Comparison of ENCODE assay signal across 8 cellular contexts in genomic region chr11:96342971-96343711, GRCh38. TPM values are rescaled to one million over a fixed set of nuclear protein-coding genes. Genes with fewer than 3 reads are reported as not detected.
DNase-seq lines count a peak whose midpoint lies in the region; ATAC-seq and TF ChIP-seq lines count a peak whose summit lies in the region.

MAML2 (minus strand) TSS chr11:96343195; CDS start chr11:96341895, 1,300 bp downstream.

- H3K36me3 ChIP-seq in BJ (ENCODE audit: control insufficient read depth, insufficient read depth, low read length) (no peaks in the 10 kb centered on the region), left lung (no peaks in the 10 kb centered on the region)

- H3K27me3 ChIP-seq in BJ (ENCODE audit: control insufficient read depth, insufficient read depth, low read length) (no peaks in the 10 kb centered on the region), left lung (no peaks in the 10 kb centered on the region)

- H3K9me3 ChIP-seq in left lung: no peaks in the 10 kb centered on the region

- H3K4me3 ChIP-seq in BJ (ENCODE audit: low read depth, low read length) (peak within 1 kb of the TSS; percentile 74), left lung (peak within 1 kb of the TSS; percentile 60 to 70)

- peak; percentile 46 for DNase-seq in BJ (ENCODE audit: low read depth)
- peak; percentile 91 for DNase-seq in NCI-H526 treated with DMSO at 0.1 percent for 48 hours (lab: John Stamatoyannopoulos, UW)
- DNase-seq in activated CD4-positive, alpha-beta T cell treated with anti-CD3 and anti-CD28 coated beads, Interleukin-2, amount 50 U/mL, for 1 hour: peak; percentile 88
- DNase-seq in dedifferentiated amniotic fluid mesenchymal stem cell (ENCODE audit: extremely low spot score): peak; percentile 96
- DNase-seq in left lung: peak; percentile 96 to 97
- DNase-seq in stimulated activated CD4-positive, alpha-beta T cell treated with anti-CD3 and anti-CD28 coated beads, Interleukin-2, amount 100 ng/mL, for 4 hours (ENCODE audit: low read depth): peak; percentile 93

- H3K27ac ChIP-seq in left lung: peak within 1 kb of the TSS; percentile 85 to 88

- peak; percentile 96 for TF ChIP-seq CTCF in BJ (IDR thresholded peaks at IDR 0.05; ENCODE audit: insufficient read depth, low read depth, low read length)
- peak; percentile 94 to 98 for TF ChIP-seq CTCF in left lung (IDR thresholded peaks at IDR 0.05)

- ATAC-seq in GM19324 (IDR thresholded peaks at IDR 0.05; ENCODE audit: low FRiP score, unreplicated experiment) (peak; percentile 77), HG03460 (IDR thresholded peaks at IDR 0.05; ENCODE audit: unreplicated experiment) (peak; percentile 72), left lung (peak; percentile 92)

- CTCF ChIA-PET in BJ (lab: Yijun Ruan, JAX): interaction anchor here (0.5 to 4.5 kb wide), 85 partner anchors 8 to 552 kb away, joined by 3 to 46 read pairs (median 4); partner anchors contain the start of genes CCDC82 and JRKL

- intact Hi-C loops in left lung (cut with DNase I): loop anchor here in 1 of 2 donors (10.0 kb wide), 1 partner anchor 288 kb away; no protein-coding TSS in a partner anchor

- POLR2A ChIA-PET in BJ (lab: Charles Lee): interaction anchor here (0.5 to 0.7 kb wide), 6 partner anchors 11 to 1554 kb away, joined by 3 to 9 read pairs (median 4); no protein-coding TSS in a partner anchor

- H3K4me1 ChIP-seq in left lung: peaks cover 18 to 46% of the 10 kb centered on the region in 2 donors

RNA-seq across cellular contexts. Expression of gene MAML2, which starts in this region (rescaled TPM):
- 20.5 and 22.0 TPM in 2 replicates for polyA plus RNA-seq in BJ (2011; rRNA removed)
- polyA minus RNA-seq in BJ (2011; rRNA and poly(A)+ RNA removed): 32.1 and 44.8 TPM in 2 replicates
- 10 to 100 TPM; 18.7 to 24.7 TPM for total RNA-seq in left lung

Comparison
In these comparisons a context has a peak if more than half of its experiments do, and no peak if none do; other contexts are left out.
1. Peak in every context shown above with its lines: DNase-seq, ATAC-seq, H3K4me3 ChIP-seq and H3K27ac ChIP-seq.
2. DNase-seq: peak in every context shown above with its lines; median percentile 96 in left lung; 96 in dedifferentiated amniotic fluid mesenchymal stem cell; 93 in stimulated activated CD4-positive, alpha-beta T cell treated with anti-CD3 and anti-CD28 coated beads, Interleukin-2, amount 100 ng/mL, for 4 hours; 91 in NCI-H526 treated with DMSO at 0.1 percent for 48 hours; 88 in activated CD4-positive, alpha-beta T cell treated with anti-CD3 and anti-CD28 coated beads, Interleukin-2, amount 50 U/mL, for 1 hour; 46 in BJ.